In the genomic region with DNA sequence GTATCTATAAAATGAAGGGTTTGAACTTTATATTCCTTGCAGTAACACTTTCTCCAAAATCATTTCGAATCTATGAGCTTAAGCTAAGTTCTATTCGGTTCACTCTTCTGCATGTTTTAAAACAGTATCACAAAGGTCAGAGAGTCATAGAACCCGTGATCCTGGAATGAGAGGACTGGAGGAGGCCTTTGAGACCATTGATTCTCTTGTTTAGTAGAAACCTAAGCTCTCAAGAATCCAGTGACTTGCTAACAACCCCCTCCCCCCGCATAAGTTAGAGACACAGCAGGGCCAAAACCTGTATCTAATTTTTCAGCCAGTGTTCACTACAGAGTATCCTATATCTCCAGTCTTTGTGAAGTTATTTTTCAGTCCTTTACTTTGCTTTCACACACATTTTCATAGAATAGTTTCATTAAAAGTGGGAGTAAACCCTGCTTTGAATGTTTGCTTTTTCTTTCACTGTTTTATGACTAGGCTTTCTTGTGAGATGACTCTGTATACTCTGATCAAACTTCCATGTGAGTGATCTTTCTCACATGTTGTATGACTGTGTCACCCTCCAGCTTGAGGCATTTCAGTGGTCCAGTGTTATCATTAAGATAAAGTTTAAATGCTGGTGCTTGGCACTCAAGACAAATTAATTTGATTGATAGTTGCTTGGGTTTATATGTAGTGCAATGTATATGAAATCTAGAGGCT, we compare ENCODE assay signal across 10 cellular contexts.
DNase-seq lines count a peak whose midpoint lies in the region; ATAC-seq and TF ChIP-seq lines count a peak whose summit lies in the region.
"Had no signal": no experiment of that assay in that cellular context is flagged by ENCODE, and none has a peak within 500 bp of the region (broad histone marks: within the 10 kb centered on the region; RNA-seq: fewer than 3 reads in every experiment).

No MANE protein-coding gene starts in this region.

- no peaks in the 10 kb centered on the region for H3K27me3 Mint-ChIP-seq in neural progenitor cell (ENCODE audit: insufficient read depth, low read depth)
- no peaks in the 10 kb centered on the region for H3K27me3 Mint-ChIP-seq in T-helper 17 cell

- peak; percentile 61 for DNase-seq in neural progenitor cell (ENCODE audit: low spot score)
- no peak for DNase-seq in NCI-H2029 (lab: John Stamatoyannopoulos, UW)
- no peak for DNase-seq in NOMO-1 (lab: John Stamatoyannopoulos, UW; ENCODE audit: unreplicated experiment in 2 of 2)
- no peak for DNase-seq in T-helper 17 cell
- no peak for DNase-seq in GM10248 (ENCODE audit: extremely low spot score)
- DNase-seq: activated CD4-positive, CD25-positive, alpha-beta regulatory T cell treated with anti-CD3 and anti-CD28 coated beads, Interleukin-2, amount 50 U/mL, for 72 hours; foreskin keratinocyte had no signal

- H3K36me3 Mint-ChIP-seq in neural progenitor cell (no peaks in the 10 kb centered on the region), T-helper 17 cell (ENCODE audit: low read depth) (peaks cover 3% of the 10 kb centered on the region)

- no peaks in the 10 kb centered on the region for H3F3A ChIP-seq in neural progenitor cell (ENCODE audit: low read depth)

- H3K9me3 ChIP-seq in HEK293 (ENCODE audit: control insufficient read depth, insufficient read depth, low read depth, low read length) (no peaks in the 10 kb centered on the region), neural progenitor cell (ENCODE audit: low read depth) (no peaks in the 10 kb centered on the region), T-helper 17 cell (ENCODE audit: control insufficient read depth, low read length, poor library complexity, severe bottlenecking) (no peaks in the 10 kb centered on the region)

- H3K36me3 ChIP-seq in HEK293 (ENCODE audit: control insufficient read depth in 2 of 2, insufficient read depth in 1 of 2, low read length in 2 of 2) (no peaks in the 10 kb centered on the region), neural progenitor cell (no peaks in the 10 kb centered on the region)

- H4K20me1 ChIP-seq in neural progenitor cell (ENCODE audit: low read depth), result no peaks in the 10 kb centered on the region

- no peak overlapping the region for H3K9ac ChIP-seq in neural progenitor cell

- H3K27ac Mint-ChIP-seq in neural progenitor cell (peak overlapping the region; percentile 88), T-helper 17 cell (no peak overlapping the region)

- no peaks in the 10 kb centered on the region for H3K9me3 Mint-ChIP-seq in neural progenitor cell

- H3K27ac ChIP-seq in HEK293 (ENCODE audit: extremely low read depth, low read depth, low read length), result no peak overlapping the region
- no peak overlapping the region for H3K27ac ChIP-seq in neural progenitor cell

- H3K4me1 ChIP-seq in HEK293 (ENCODE audit: control insufficient read depth, insufficient read depth, low read length) (no peaks in the 10 kb centered on the region), neural progenitor cell (peaks cover 14% of the 10 kb centered on the region)

- H3K27me3 ChIP-seq in neural progenitor cell, result no peaks in the 10 kb centered on the region

- TF ChIP-seq CTCF in HEK293 (tag by site-specific recombination; IDR thresholded peaks at IDR 0.05) (no peak), neural progenitor cell (IDR thresholded peaks at IDR 0.05) (no peak), GM10248 (IDR thresholded peaks at IDR 0.05; ENCODE audit: control extremely low read depth, extremely low read depth, low read depth, missing control alignments) (no peak)

- H3K4me3 ChIP-seq in HEK293 (ENCODE audit: low read depth, low read length), result no peak overlapping the region
- no peak overlapping the region for H3K4me3 ChIP-seq in neural progenitor cell

- peak overlapping the region; percentile 21 for H2AFZ ChIP-seq in neural progenitor cell (replicated peaks)

- H3K4me1 Mint-ChIP-seq in neural progenitor cell (peaks cover 8% of the 10 kb centered on the region), T-helper 17 cell (peaks cover 31% of the 10 kb centered on the region)

- peak; percentile 87 for ATAC-seq in GM18870 (IDR thresholded peaks at IDR 0.05; ENCODE audit: unreplicated experiment)
- peak; percentile 55 for ATAC-seq in HG03571 (IDR thresholded peaks at IDR 0.05; ENCODE audit: unreplicated experiment)
- ATAC-seq in T-helper 17 cell, result no peak
- ATAC-seq: foreskin keratinocyte had no signal

- no peaks in the 10 kb centered on the region for H3K79me2 ChIP-seq in neural progenitor cell (ENCODE audit: low read depth)

- peak overlapping the region; percentile 34 for H3K4me2 ChIP-seq in neural progenitor cell

- CTCF ChIA-PET in HEK293 (lab: Yijun Ruan, JAX), result interaction anchor here (0.7 to 3.7 kb wide), 4 partner anchors 16 to 245 kb away, joined by 3 to 19 read pairs (median 4); no protein-coding TSS in a partner anchor
- CTCF ChIA-PET in GM10248 (lab: Yijun Ruan, JAX), result interaction anchor here (1.1 to 24.7 kb wide), 5 partner anchors 10 to 190 kb away, joined by 6 to 516 read pairs (median 12); no protein-coding TSS in a partner anchor

- H3K4me3 Mint-ChIP-seq in neural progenitor cell, result no peak overlapping the region
- H3K4me3 Mint-ChIP-seq in T-helper 17 cell, result no peak overlapping the region

- POLR2A ChIA-PET in HEK293 (lab: Yijun Ruan, JAX), result no interaction called here
- POLR2A ChIA-PET in GM10248 (lab: Yijun Ruan, JAX), result no interaction called here

TF ChIP-seq in HEK293, 187 proteins besides CTCF, POLR2A, EP300 and RAD21:
- TF ChIP-seq, protein P1, sequence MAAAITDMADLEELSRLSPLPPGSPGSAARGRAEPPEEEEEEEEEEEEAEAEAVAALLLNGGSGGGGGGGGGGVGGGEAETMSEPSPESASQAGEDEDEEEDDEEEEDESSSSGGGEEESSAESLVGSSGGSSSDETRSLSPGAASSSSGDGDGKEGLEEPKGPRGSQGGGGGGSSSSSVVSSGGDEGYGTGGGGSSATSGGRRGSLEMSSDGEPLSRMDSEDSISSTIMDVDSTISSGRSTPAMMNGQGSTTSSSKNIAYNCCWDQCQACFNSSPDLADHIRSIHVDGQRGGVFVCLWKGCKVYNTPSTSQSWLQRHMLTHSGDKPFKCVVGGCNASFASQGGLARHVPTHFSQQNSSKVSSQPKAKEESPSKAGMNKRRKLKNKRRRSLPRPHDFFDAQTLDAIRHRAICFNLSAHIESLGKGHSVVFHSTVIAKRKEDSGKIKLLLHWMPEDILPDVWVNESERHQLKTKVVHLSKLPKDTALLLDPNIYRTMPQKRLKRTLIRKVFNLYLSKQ (tag by site-specific recombination; IDR thresholded peaks at IDR 0.05; ENCODE audit: borderline replicate concordance), result no peak
- 0 out of 2 replicates have a peak, but pooled peaks have one; percentile 27 for TF ChIP-seq TRIM28 (IDR thresholded peaks at IDR 0.05; ENCODE audit: borderline replicate concordance, low read length)
